ENCODE assay signal across 20 cellular contexts in the genomic region with DNA sequence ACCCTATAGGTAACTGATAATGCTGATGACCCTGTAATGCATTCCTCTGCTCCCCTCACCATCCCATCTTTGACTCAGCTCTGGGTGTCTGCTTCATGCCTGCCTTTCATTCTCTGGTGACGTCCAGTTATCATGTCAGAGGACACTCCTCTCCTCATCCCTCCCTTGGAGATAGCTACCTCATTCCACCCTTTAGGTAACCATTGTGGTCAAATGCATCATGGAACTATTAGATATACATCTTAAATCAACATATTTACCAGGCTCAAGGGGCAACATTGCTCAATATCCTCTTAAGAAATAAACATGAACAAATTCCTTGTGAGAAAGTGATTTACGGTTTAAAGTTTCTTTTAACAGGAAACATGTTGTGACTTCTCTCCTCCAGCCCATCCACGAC.
DNase-seq lines count a peak whose midpoint lies in the region; ATAC-seq and TF ChIP-seq lines count a peak whose summit lies in the region.
"Had no signal": no experiment of that assay in that cellular context is flagged by ENCODE, and none has a peak within 500 bp of the region (broad histone marks: within the 10 kb centered on the region; RNA-seq: fewer than 3 reads in every experiment).

No MANE protein-coding gene starts in this region.

- no peak overlapping the region for H2BK12ac ChIP-seq in H9 (ENCODE audit: insufficient read length, low read depth, low read length)

- H4K5ac ChIP-seq in H9 (ENCODE audit: insufficient read length, low read depth, low read length): no peak overlapping the region

- H2BK5ac ChIP-seq in H9 (ENCODE audit: insufficient read length, low read length): no peak overlapping the region

- no peak overlapping the region for H2BK120ac ChIP-seq in H9 (ENCODE audit: low read depth, low read length, poor library complexity, severe bottlenecking)

- H3K27ac Mint-ChIP-seq in HFFc6 (peak overlapping the region; percentile 27; the same call in 1 of the 2 replicates), H9 (no peak overlapping the region), type B pancreatic cell (no peak overlapping the region)
- H3K27ac Mint-ChIP-seq: activated naive CD8-positive, alpha-beta T cell; stimulated activated naive B cell treated with anti-CD40 and anti-IgM and Interleukin-4, amounts not matched to agents 10 μg/mL and 1 μg/mL and 100 μg/mL, for 72 hours had no signal

- no peaks in the 10 kb centered on the region for H3K79me2 ChIP-seq in H9 (ENCODE audit: insufficient read depth, low read length)

- no peak for TF ChIP-seq CTCF in HFFc6 (IDR thresholded peaks at IDR 0.05)
- no peak for TF ChIP-seq CTCF in astrocyte of the spinal cord (IDR thresholded peaks at IDR 0.05; ENCODE audit: low read depth, low read length)
- TF ChIP-seq CTCF in foreskin keratinocyte (conservative IDR thresholded peaks at IDR 0.05): no peak
- no peak for TF ChIP-seq CTCF in H9 (conservative IDR thresholded peaks at IDR 0.05)
- TF ChIP-seq CTCF in type B pancreatic cell (conservative IDR thresholded peaks at IDR 0.05): no peak

- no peak overlapping the region for H4K8ac ChIP-seq in H9 (replicated peaks; ENCODE audit: insufficient read length, low read depth, low read length)

- H3K36me3 Mint-ChIP-seq in HFFc6 (ENCODE audit: low read depth) (peaks cover 5% of the 10 kb centered on the region; the same call in 1 of the 2 replicates), H9 (ENCODE audit: insufficient read depth in 1 of 3, low read depth in 3 of 3) (peaks cover 4 to 16% (median 6%) of the 10 kb centered on the region in 3 experiments; a peak in 5 of 7 replicates), type B pancreatic cell (no peaks in the 10 kb centered on the region)
- H3K36me3 Mint-ChIP-seq: activated naive CD8-positive, alpha-beta T cell; stimulated activated naive B cell treated with anti-CD40 and anti-IgM and Interleukin-4, amounts not matched to agents 10 μg/mL and 1 μg/mL and 100 μg/mL, for 72 hours had no signal

- H3K79me1 ChIP-seq in H9 (ENCODE audit: insufficient read depth, low read depth, low read length, poor library complexity, severe bottlenecking): no peaks in the 10 kb centered on the region

- H3K9ac ChIP-seq in H9 (ENCODE audit: extremely low read depth, insufficient read length, low read length): no peak overlapping the region

- H4K91ac ChIP-seq in H9 (ENCODE audit: insufficient read length, low read depth, low read length): no peak overlapping the region

- no peak overlapping the region for H2AFZ ChIP-seq in H9 (ENCODE audit: low read length)

- no peak overlapping the region for H2BK15ac ChIP-seq in H9 (ENCODE audit: low read depth, low read length)

- H3K4me1 ChIP-seq in foreskin keratinocyte (no peaks in the 10 kb centered on the region), H9 (ENCODE audit: insufficient read depth, low read length) (no peaks in the 10 kb centered on the region)
- H3K4me1 ChIP-seq: upper lobe of left lung had no signal

- H3K56ac ChIP-seq in H9 (ENCODE audit: insufficient read length, low read depth, low read length): no peak overlapping the region

- H4K20me1 ChIP-seq in H9 (ENCODE audit: control insufficient read depth, insufficient read depth, insufficient read length): no peaks in the 10 kb centered on the region

- H3K27me3 Mint-ChIP-seq in HFFc6 (ENCODE audit: insufficient read depth) (peaks cover 1% of the 10 kb centered on the region), H9 (ENCODE audit: low read depth) (no peaks in the 10 kb centered on the region; the same call in none of the 2 replicates), type B pancreatic cell (no peaks in the 10 kb centered on the region)
- H3K27me3 Mint-ChIP-seq: activated naive CD8-positive, alpha-beta T cell; stimulated activated naive B cell treated with anti-CD40 and anti-IgM and Interleukin-4, amounts not matched to agents 10 μg/mL and 1 μg/mL and 100 μg/mL, for 72 hours had no signal

- H3K9me3 Mint-ChIP-seq in HFFc6 (peaks cover 7% of the 10 kb centered on the region), H9 (peaks cover 19 to 32% of the 10 kb centered on the region in 2 experiments), type B pancreatic cell (peaks cover 9% of the 10 kb centered on the region)

- no peak overlapping the region for H3K23ac ChIP-seq in H9 (ENCODE audit: insufficient read length, low read depth, low read length)

- WGBS in H9 (ENCODE audit: extremely low coverage, insufficient read length, low lambda C conversion rate): no CpG with 5 or more reads among the region's 3 CpGs

- in situ Hi-C loops in astrocyte of the spinal cord (cut with HindIII; ENCODE audit: low sequenced_read_pairs): no loop called here

- H3K18ac ChIP-seq in H9 (ENCODE audit: insufficient read length, low read depth, low read length): no peak overlapping the region

- peak; percentile 10 for DNase-seq in AG08395 (ENCODE audit: low spot score)
- DNase-seq in HFFc6: peak; percentile 73
- DNase-seq in astrocyte of the spinal cord (ENCODE audit: low read depth, low spot score): peak; percentile 34
- peak; percentile 76 for DNase-seq in foreskin keratinocyte
- DNase-seq in NOMO-1 (lab: John Stamatoyannopoulos, UW; ENCODE audit: unreplicated experiment in 2 of 2): no peak
- no peak for DNase-seq in H9
- no peak for DNase-seq in type B pancreatic cell (ENCODE audit: extremely low spot score, unreplicated experiment)
- DNase-seq in stimulated activated CD8-positive, alpha-beta memory T cell treated with anti-CD3 and anti-CD28 coated beads, Interleukin-4, amount 100 ng/mL, for 48 hours: no peak
- DNase-seq: activated CD4-positive, alpha-beta T cell treated with anti-CD3 and anti-CD28 coated beads, Interleukin-2, amount 50 U/mL, for 48 hours; activated T-cell treated with anti-CD3 and anti-CD28 coated beads, Interleukin-2, amount 50 U/mL, for 4 hours; central memory CD4-positive, alpha-beta T cell; NCI-H1105; NCI-H2171 treated with DMSO at 0.1 percent for 48 hours; occipital lobe; stimulated activated naive B cell treated with anti-CD40 and anti-IgM and Interleukin-4, amounts not matched to agents 10 μg/mL and 1 μg/mL and 100 μg/mL, for 72 hours; upper lobe of left lung had no signal

- no peak overlapping the region for H2AK5ac ChIP-seq in H9 (ENCODE audit: insufficient read length, low read length)

- no peak overlapping the region for H3K4me3 Mint-ChIP-seq in HFFc6
- H3K4me3 Mint-ChIP-seq in H9: no peak overlapping the region
- no peak overlapping the region for H3K4me3 Mint-ChIP-seq in type B pancreatic cell
- H3K4me3 Mint-ChIP-seq: activated naive CD8-positive, alpha-beta T cell; activated T-cell treated with anti-CD3 and anti-CD28 coated beads, Interleukin-2, amount 50 U/mL, for 4 hours; stimulated activated naive B cell treated with anti-CD40 and anti-IgM and Interleukin-4, amounts not matched to agents 10 μg/mL and 1 μg/mL and 100 μg/mL, for 72 hours had no signal

- H3K4me1 Mint-ChIP-seq in HFFc6 (ENCODE audit: low read depth) (peaks cover 26% of the 10 kb centered on the region), H9 (no peaks in the 10 kb centered on the region), type B pancreatic cell (ENCODE audit: unreplicated experiment) (no peaks in the 10 kb centered on the region)
- H3K4me1 Mint-ChIP-seq: stimulated activated naive B cell treated with anti-CD40 and anti-IgM and Interleukin-4, amounts not matched to agents 10 μg/mL and 1 μg/mL and 100 μg/mL, for 72 hours had no signal

- H3K27ac ChIP-seq in foreskin keratinocyte (no peak overlapping the region), H9 (ENCODE audit: insufficient read length, low read depth, low read length) (no peak overlapping the region)
- H3K27ac ChIP-seq: SK-N-MC, skin epidermis, upper lobe of left lung had no signal

- no peak overlapping the region for H2BK20ac ChIP-seq in H9 (ENCODE audit: low read depth, low read length, poor library complexity, severe bottlenecking)

- H3T11ph ChIP-seq in H9 (ENCODE audit: low read length): no peak overlapping the region

- H3K27me3 ChIP-seq in foreskin keratinocyte (no peaks in the 10 kb centered on the region), H9 (ENCODE audit: insufficient read depth, low read length) (no peaks in the 10 kb centered on the region)
- H3K27me3 ChIP-seq: upper lobe of left lung had no signal

- no peaks in the 10 kb centered on the region for H3K23me2 ChIP-seq in H9 (ENCODE audit: insufficient read length, low read depth, low read length, poor library complexity, severe bottlenecking)

- H3K4me3 ChIP-seq in astrocyte of the spinal cord (ENCODE audit: low read depth, low read length): no peak overlapping the region
- H3K4me3 ChIP-seq: SK-N-MC, skin epidermis, upper lobe of left lung had no signal

- no peak overlapping the region for H3K4me2 ChIP-seq in H9 (ENCODE audit: insufficient read depth, insufficient read length, low read length)

- no peak for ATAC-seq in foreskin keratinocyte
- ATAC-seq: activated T-cell treated with anti-CD3 and anti-CD28 coated beads, Interleukin-2, amount 50 U/mL, for 4 hours; HCT116; stimulated activated naive B cell treated with anti-CD40 and anti-IgM and Interleukin-4, amounts not matched to agents 10 μg/mL and 1 μg/mL and 100 μg/mL, for 72 hours had no signal

- H3K9me3 ChIP-seq in H9 (ENCODE audit: control insufficient read depth, low read depth, low read length): no peaks in the 10 kb centered on the region

- no peak overlapping the region for H3K4ac ChIP-seq in H9 (ENCODE audit: low read depth, low read length)

- H3K14ac ChIP-seq in H9 (ENCODE audit: insufficient read depth, low read length): no peak overlapping the region

Comparison
In these comparisons a context has a peak if more than half of its experiments do, and no peak if none do; other contexts are left out.
1. DNase-seq: peak in AG08395 (single experiment), HFFc6 (single experiment), astrocyte of the spinal cord (single experiment) and foreskin keratinocyte (2 of 2); none in NOMO-1 (0 of 2), H9 (single experiment), type B pancreatic cell (single experiment) and stimulated activated CD8-positive, alpha-beta memory T cell treated with anti-CD3 and anti-CD28 coated beads, Interleukin-4, amount 100 ng/mL, for 48 hours (single experiment).